8 cellular contexts compared by ENCODE assay signal in genomic region chr5:145697251-145698016, GRCh38.
A peak's percentile ranks its signal among the peaks of the same experiment; 100 is the strongest.
DNase-seq lines count a peak whose midpoint lies in the region; ATAC-seq and TF ChIP-seq lines count a peak whose summit lies in the region.

No MANE protein-coding gene starts in this region.

- no peak overlapping the region for H3K4me3 ChIP-seq in AG04449 (ENCODE audit: low read depth, low read length)

- DNase-seq in AG04449 (ENCODE audit: low read depth, low spot score) = no peak
- peak; percentile 63 for DNase-seq in RPMI7951 (ENCODE audit: low read depth)
- DNase-seq in germinal center (ENCODE audit: low spot score) = peak; percentile 5
- DNase-seq in posterior vena cava (ENCODE audit: low spot score) = no peak
- no peak for DNase-seq in activated effector memory CD4-positive, alpha-beta T cell treated with anti-CD3 and anti-CD28 coated beads, Interleukin-2, amount 50 U/mL, for 16 hours

- ATAC-seq in HG02885 (IDR thresholded peaks at IDR 0.05; ENCODE audit: poor library complexity, unreplicated experiment) = peak; percentile 82
- ATAC-seq in HG03196 (IDR thresholded peaks at IDR 0.05; ENCODE audit: unreplicated experiment) = no peak

- intact Hi-C loops in posterior vena cava (cut with DNase I) = no loop called here

- POLR2A ChIA-PET in AG04449 (lab: Yijun Ruan, JAX) = no interaction called here

- TF ChIP-seq CTCF in AG04449 (IDR thresholded peaks at IDR 0.05; ENCODE audit: insufficient read depth, low read length, missing control alignments) = peak; percentile 53
- peak; percentile 79 for TF ChIP-seq CTCF in GM12873 (IDR thresholded peaks at IDR 0.05; ENCODE audit: insufficient read depth, low read depth, low read length, missing control alignments)

- CTCF ChIA-PET in AG04449 (lab: Yijun Ruan, JAX) = interaction anchor here (0.7 to 1.9 kb wide), 15 partner anchors 9 to 349 kb away, joined by 3 to 12 read pairs (median 3); no protein-coding TSS in a partner anchor

Comparison
In these comparisons a context has a peak if more than half of its experiments do, and no peak if none do; other contexts are left out.
1. DNase-seq: peak in RPMI7951 (single experiment) and germinal center (single experiment); none in AG04449 (single experiment), posterior vena cava (single experiment) and activated effector memory CD4-positive, alpha-beta T cell treated with anti-CD3 and anti-CD28 coated beads, Interleukin-2, amount 50 U/mL, for 16 hours (single experiment).